In genomic region chr5:134465856-134466240, GRCh38 we compare ENCODE assay signal across 1 cellular context.
TF ChIP-seq lines count a peak whose summit lies in the region.

No MANE protein-coding gene starts in this region.

TF ChIP-seq in HEK293, 187 proteins besides CTCF, POLR2A, EP300 and RAD21 (continued from another document and continues in another):
- TF ChIP-seq TCF7L2 (IDR thresholded peaks at IDR 0.05; ENCODE audit: borderline replicate concordance, low read depth, low read length) (no peak), ZNF341 (tag by site-specific recombination; IDR thresholded peaks at IDR 0.05; ENCODE audit: low read depth) (0 out of 2 replicates have a peak, but pooled peaks have one; percentile 32), ZNF394 (tag by site-specific recombination; IDR thresholded peaks at IDR 0.05; ENCODE audit: borderline replicate concordance) (peak; percentile 36; the same call in 1 of the 2 replicates), ZNF843 (tag by site-specific recombination; IDR thresholded peaks at IDR 0.05) (no peak), ZNF112 (tag by site-specific recombination; IDR thresholded peaks at IDR 0.05) (no peak), ZNF704 (tag by site-specific recombination; IDR thresholded peaks at IDR 0.05) (no peak), ZNF548 (tag by site-specific recombination; IDR thresholded peaks at IDR 0.05) (no peak), ZNF513 (tag by site-specific recombination; IDR thresholded peaks at IDR 0.05) (no peak), EGR2 (tag by site-specific recombination; IDR thresholded peaks at IDR 0.05; ENCODE audit: low read depth) (no peak), ZIC2 (tag by site-specific recombination; IDR thresholded peaks at IDR 0.05) (peak; percentile 31; the same call in 1 of the 2 replicates), WT1 (tag by site-specific recombination; IDR thresholded peaks at IDR 0.05) (no peak), GLIS2 (tag by site-specific recombination; IDR thresholded peaks at IDR 0.05) (peak; percentile 90; the same call in 1 of the 2 replicates), OSR2 (tag by site-specific recombination; IDR thresholded peaks at IDR 0.05) (peak; percentile 39; the same call in 1 of the 2 replicates), ZNF654 (tag by site-specific recombination; IDR thresholded peaks at IDR 0.05; ENCODE audit: low read depth) (no peak), KLF9 (tag by site-specific recombination; IDR thresholded peaks at IDR 0.05; ENCODE audit: low read depth) (peak; percentile 70; the same call in 1 of the 2 replicates), ZNF214 (tag by site-specific recombination; IDR thresholded peaks at IDR 0.05; ENCODE audit: borderline replicate concordance) (no peak), OVOL3 (tag by site-specific recombination; IDR thresholded peaks at IDR 0.05) (0 out of 2 replicates have a peak, but pooled peaks have one; percentile 20), ZNF114 (tag by site-specific recombination; IDR thresholded peaks at IDR 0.05) (no peak), MEIS1 (CRISPR knock-in tag; IDR thresholded peaks at IDR 0.05; ENCODE audit: borderline replicate concordance) (no peak), ZNF76 (tag by site-specific recombination; IDR thresholded peaks at IDR 0.05; ENCODE audit: borderline replicate concordance, low read depth) (peak; percentile 88), PRDM1 (tag by site-specific recombination; IDR thresholded peaks at IDR 0.05) (no peak), ZNF280C (tag by site-specific recombination; IDR thresholded peaks at IDR 0.05) (no peak), ZNF792 (tag by site-specific recombination; IDR thresholded peaks at IDR 0.05) (no peak), ZBTB21 (tag by site-specific recombination; IDR thresholded peaks at IDR 0.05) (no peak), ZNF624 (tag by site-specific recombination; IDR thresholded peaks at IDR 0.05) (no peak), SCRT2 (tag by site-specific recombination; IDR thresholded peaks at IDR 0.05) (no peak), ZNF623 (tag by site-specific recombination; IDR thresholded peaks at IDR 0.05) (no peak), ZNF335 (tag by site-specific recombination; conservative IDR thresholded peaks at IDR 0.05) (no peak), ZNF174 (tag by site-specific recombination; IDR thresholded peaks at IDR 0.05) (no peak), BCL6B (tag by site-specific recombination; IDR thresholded peaks at IDR 0.05) (no peak), YY1 (tag by site-specific recombination; IDR thresholded peaks at IDR 0.05) (no peak), ZNF747 (tag by site-specific recombination; IDR thresholded peaks at IDR 0.05) (no peak), SP3 (tag by site-specific recombination; IDR thresholded peaks at IDR 0.05) (peak; percentile 82), PRDM2 (tag by site-specific recombination; IDR thresholded peaks at IDR 0.05; ENCODE audit: borderline replicate concordance) (no peak), ZNF133 (tag by site-specific recombination; IDR thresholded peaks at IDR 0.05) (no peak), ZNF518A (tag by site-specific recombination; conservative IDR thresholded peaks at IDR 0.05; ENCODE audit: low read depth) (no peak), KLF7 (tag by site-specific recombination; IDR thresholded peaks at IDR 0.05; ENCODE audit: borderline replicate concordance) (no peak), ZFP41 (tag by site-specific recombination; IDR thresholded peaks at IDR 0.05; ENCODE audit: borderline replicate concordance) (no peak), ZNF2 (tag by site-specific recombination; IDR thresholded peaks at IDR 0.05) (peak; percentile 58; the same call in 1 of the 2 replicates), ZNF449 (tag by site-specific recombination; IDR thresholded peaks at IDR 0.05) (peak; percentile 96), ZNF398 (tag by site-specific recombination; IDR thresholded peaks at IDR 0.05) (no peak), ZSCAN30 (tag by site-specific recombination; IDR thresholded peaks at IDR 0.05) (0 out of 2 replicates have a peak, but pooled peaks have one; percentile 22)
